In genomic region chr11:70567680-70568503, GRCh38 we compare ENCODE assay signal across 8 cellular contexts.
DNase-seq lines count a peak whose midpoint lies in the region; ATAC-seq and TF ChIP-seq lines count a peak whose summit lies in the region.

No MANE protein-coding gene starts in this region.

- H3K36me3 ChIP-seq in esophagus squamous epithelium (no peaks in the 10 kb centered on the region), neural progenitor cell (no peaks in the 10 kb centered on the region)

- H3K27ac ChIP-seq in esophagus squamous epithelium, result peak overlapping the region; percentile 45 to 76 (median 62)
- no peak overlapping the region for H3K27ac ChIP-seq in neural progenitor cell

- ATAC-seq in activated naive CD8-positive, alpha-beta T cell treated with anti-CD3 and anti-CD28 coated beads, Interleukin-2, amount 50 U/mL, for 24 hours, result no peak
- ATAC-seq in GM21619 (IDR thresholded peaks at IDR 0.05; ENCODE audit: unreplicated experiment), result no peak

- no peaks in the 10 kb centered on the region for H3K36me3 Mint-ChIP-seq in neural progenitor cell
- H3K36me3 Mint-ChIP-seq in activated T-helper 1 cell treated with anti-CD3 and anti-CD28 coated beads, Interleukin-12 subunit alpha, Interleukin-12 subunit beta, Interleukin-2, Interleukin-4 antibody, amounts not matched to agents 30 ng/mL and 10 ng/mL and 1 ng/mL, durations not matched to agents 14 hours and 24 hours and 36 hours (ENCODE audit: low read depth), result no peaks in the 10 kb centered on the region
- no peaks in the 10 kb centered on the region for H3K36me3 Mint-ChIP-seq in activated naive CD8-positive, alpha-beta T cell treated with anti-CD3 and anti-CD28 coated beads, Interleukin-2, amount 50 U/mL, for 24 hours (ENCODE audit: low read depth)

- H3K27ac Mint-ChIP-seq in neural progenitor cell, result peak overlapping the region; percentile 43
- H3K27ac Mint-ChIP-seq in activated T-helper 1 cell treated with anti-CD3 and anti-CD28 coated beads, Interleukin-12 subunit alpha, Interleukin-12 subunit beta, Interleukin-2, Interleukin-4 antibody, amounts not matched to agents 30 ng/mL and 10 ng/mL and 1 ng/mL, durations not matched to agents 14 hours and 24 hours and 36 hours, result no peak overlapping the region
- H3K27ac Mint-ChIP-seq in activated naive CD8-positive, alpha-beta T cell treated with anti-CD3 and anti-CD28 coated beads, Interleukin-2, amount 50 U/mL, for 24 hours, result no peak overlapping the region

- peaks cover 27% of the 10 kb centered on the region for H3K4me1 Mint-ChIP-seq in neural progenitor cell
- H3K4me1 Mint-ChIP-seq in activated T-helper 1 cell treated with anti-CD3 and anti-CD28 coated beads, Interleukin-12 subunit alpha, Interleukin-12 subunit beta, Interleukin-2, Interleukin-4 antibody, amounts not matched to agents 30 ng/mL and 10 ng/mL and 1 ng/mL, durations not matched to agents 14 hours and 24 hours and 36 hours (ENCODE audit: low read depth), result no peaks in the 10 kb centered on the region
- H3K4me1 Mint-ChIP-seq in activated naive CD8-positive, alpha-beta T cell treated with anti-CD3 and anti-CD28 coated beads, Interleukin-2, amount 50 U/mL, for 24 hours, result no peaks in the 10 kb centered on the region

- TF ChIP-seq POLR2A in esophagus squamous epithelium (IDR thresholded peaks at IDR 0.05), result no peak

- H3K79me2 ChIP-seq in neural progenitor cell (ENCODE audit: low read depth), result no peaks in the 10 kb centered on the region

- H2AFZ ChIP-seq in neural progenitor cell (replicated peaks), result peak overlapping the region; percentile 63

- no peaks in the 10 kb centered on the region for H4K20me1 ChIP-seq in neural progenitor cell (ENCODE audit: low read depth)

- TF ChIP-seq CTCF in esophagus squamous epithelium (IDR thresholded peaks at IDR 0.05) (no peak), neural progenitor cell (IDR thresholded peaks at IDR 0.05) (no peak)

- H3K4me1 ChIP-seq in esophagus squamous epithelium, result peaks cover 15 to 22% (median 16%) of the 10 kb centered on the region in 3 donors
- H3K4me1 ChIP-seq in neural progenitor cell, result peaks cover 14% of the 10 kb centered on the region

- no peaks in the 10 kb centered on the region for H3K9me3 ChIP-seq in esophagus squamous epithelium
- no peaks in the 10 kb centered on the region for H3K9me3 ChIP-seq in neural progenitor cell (ENCODE audit: low read depth)

- H3K27me3 Mint-ChIP-seq in neural progenitor cell (ENCODE audit: insufficient read depth, low read depth), result peaks cover 5% of the 10 kb centered on the region
- peaks cover 7% of the 10 kb centered on the region for H3K27me3 Mint-ChIP-seq in activated T-helper 1 cell treated with anti-CD3 and anti-CD28 coated beads, Interleukin-12 subunit alpha, Interleukin-12 subunit beta, Interleukin-2, Interleukin-4 antibody, amounts not matched to agents 30 ng/mL and 10 ng/mL and 1 ng/mL, durations not matched to agents 14 hours and 24 hours and 36 hours (ENCODE audit: insufficient read depth)
- peaks cover 19% of the 10 kb centered on the region for H3K27me3 Mint-ChIP-seq in activated naive CD8-positive, alpha-beta T cell treated with anti-CD3 and anti-CD28 coated beads, Interleukin-2, amount 50 U/mL, for 24 hours

- H3K4me2 ChIP-seq in neural progenitor cell, result peak overlapping the region; percentile 63

- H3K9ac ChIP-seq in neural progenitor cell, result no peak overlapping the region

- peak overlapping the region; percentile 58 for H3K4me3 Mint-ChIP-seq in neural progenitor cell
- H3K4me3 Mint-ChIP-seq in activated T-helper 1 cell treated with anti-CD3 and anti-CD28 coated beads, Interleukin-12 subunit alpha, Interleukin-12 subunit beta, Interleukin-2, Interleukin-4 antibody, amounts not matched to agents 30 ng/mL and 10 ng/mL and 1 ng/mL, durations not matched to agents 14 hours and 24 hours and 36 hours, result no peak overlapping the region
- no peak overlapping the region for H3K4me3 Mint-ChIP-seq in activated naive CD8-positive, alpha-beta T cell treated with anti-CD3 and anti-CD28 coated beads, Interleukin-2, amount 50 U/mL, for 24 hours

- H3K27me3 ChIP-seq in esophagus squamous epithelium (peaks cover 0 to 20% (median 0%) of the 10 kb centered on the region in 4 donors), neural progenitor cell (no peaks in the 10 kb centered on the region)

- intact Hi-C loops in esophagus squamous epithelium (cut with DNase I), result no loop called here
- intact Hi-C loops in activated T-helper 1 cell treated with anti-CD3 and anti-CD28 coated beads, Interleukin-12 subunit alpha, Interleukin-12 subunit beta, Interleukin-2, Interleukin-4 antibody, amounts not matched to agents 30 ng/mL and 10 ng/mL and 1 ng/mL, durations not matched to agents 14 hours and 24 hours and 36 hours (cut with micrococcal nuclease), result no loop called here

- H3F3A ChIP-seq in neural progenitor cell (ENCODE audit: low read depth), result peaks cover 4% of the 10 kb centered on the region

- H3K9me3 Mint-ChIP-seq in neural progenitor cell, result peaks cover 2% of the 10 kb centered on the region
- no peaks in the 10 kb centered on the region for H3K9me3 Mint-ChIP-seq in activated T-helper 1 cell treated with anti-CD3 and anti-CD28 coated beads, Interleukin-12 subunit alpha, Interleukin-12 subunit beta, Interleukin-2, Interleukin-4 antibody, amounts not matched to agents 30 ng/mL and 10 ng/mL and 1 ng/mL, durations not matched to agents 14 hours and 24 hours and 36 hours
- H3K9me3 Mint-ChIP-seq in activated naive CD8-positive, alpha-beta T cell treated with anti-CD3 and anti-CD28 coated beads, Interleukin-2, amount 50 U/mL, for 24 hours, result no peaks in the 10 kb centered on the region

- DNase-seq in AG08396 (ENCODE audit: low spot score), result peak; percentile 70
- peak; percentile 36 for DNase-seq in NOMO-1 treated with dmso at 0.1 percent for 144 hours (lab: John Stamatoyannopoulos, UW; ENCODE audit: unreplicated experiment)
- DNase-seq in esophagus squamous epithelium (lab: John Stamatoyannopoulos, UW), result no peak
- DNase-seq in neural progenitor cell (ENCODE audit: low spot score), result peak; percentile 51
- DNase-seq in activated T-helper 1 cell treated with anti-CD3 and anti-CD28 coated beads, Interleukin-12 subunit alpha, Interleukin-12 subunit beta, Interleukin-2, Interleukin-4 antibody, amounts not matched to agents 30 ng/mL and 10 ng/mL and 1 ng/mL, durations not matched to agents 14 hours and 24 hours and 36 hours (ENCODE audit: low spot score), result no peak
- no peak for DNase-seq in activated naive CD8-positive, alpha-beta T cell treated with anti-CD3 and anti-CD28 coated beads, Interleukin-2, amount 50 U/mL, for 24 hours
- no peak for DNase-seq in activated effector memory CD4-positive, alpha-beta T cell treated with anti-CD3 and anti-CD28 coated beads, Interleukin-2, amount 50 U/mL, for 16 hours

- H3K4me3 ChIP-seq in esophagus squamous epithelium (peak overlapping the region; percentile 23 to 60 (median 41)), neural progenitor cell (no peak overlapping the region)

- 24 to 30% methylated on average over 8 to 19 of the region's 26 CpGs for WGBS in esophagus squamous epithelium, 2 donors

Comparison
In these comparisons a context has a peak if more than half of its experiments do, and no peak if none do; other contexts are left out.
1. DNase-seq: peak in AG08396 (single experiment), NOMO-1 treated with dmso at 0.1 percent for 144 hours (single experiment) and neural progenitor cell (single experiment); none in esophagus squamous epithelium (single experiment), activated T-helper 1 cell treated with anti-CD3 and anti-CD28 coated beads, Interleukin-12 subunit alpha, Interleukin-12 subunit beta, Interleukin-2, Interleukin-4 antibody, amounts not matched to agents 30 ng/mL and 10 ng/mL and 1 ng/mL, durations not matched to agents 14 hours and 24 hours and 36 hours (single experiment), activated naive CD8-positive, alpha-beta T cell treated with anti-CD3 and anti-CD28 coated beads, Interleukin-2, amount 50 U/mL, for 24 hours (single experiment) and activated effector memory CD4-positive, alpha-beta T cell treated with anti-CD3 and anti-CD28 coated beads, Interleukin-2, amount 50 U/mL, for 16 hours (single experiment).